ENCODE assay signal across 28 cellular contexts in genomic region chr16:50655558-50656055, GRCh38. TPM values are rescaled to one million over a fixed set of nuclear protein-coding genes. Genes with fewer than 3 reads are reported as not detected.
DNase-seq lines count a peak whose midpoint lies in the region; ATAC-seq, FAIRE-seq and TF ChIP-seq lines count a peak whose summit lies in the region.
"Had no signal": no experiment of that assay in that cellular context is flagged by ENCODE, and none has a peak within 500 bp of the region (broad histone marks: within the 10 kb centered on the region; RNA-seq: fewer than 3 reads in every experiment).

No MANE protein-coding gene starts in this region.

- H3K27me3 ChIP-seq in HepG2 (ENCODE audit: control insufficient read depth in 1 of 2, insufficient read depth in 2 of 2, low read length in 2 of 2) (peaks cover 0 to 1% of the 10 kb centered on the region in 2 experiments; a peak in 1 of 5 replicates), right lobe of liver (no peaks in the 10 kb centered on the region), neuronal stem cell (ENCODE audit: control insufficient read depth in 3 of 3, insufficient read depth in 3 of 3, low read depth in 1 of 3, low read length in 3 of 3) (no peaks in the 10 kb centered on the region)
- H3K27me3 ChIP-seq: BLaER1 treated with 17β-estradiol and CSF1 and Interleukin-3, amounts not matched to agents 10 nM and 100 nM had no signal

- CTCF ChIA-PET in HepG2 (lab: Yijun Ruan, JAX; ENCODE audit: low intra/inter-chr PET ratio, low total read pairs): no interaction called here
- CTCF ChIA-PET in activated CD4-positive, alpha-beta memory T cell treated with anti-CD3 and anti-CD28 coated beads for 36 hours (lab: Charles Lee): interaction anchor here (8.1 kb wide), 1 partner anchor 11 kb away, joined by 48 read pairs; no protein-coding TSS in a partner anchor

- H3K4me1 ChIP-seq in HepG2 (ENCODE audit: insufficient read depth, low read length): peaks cover 15% of the 10 kb centered on the region
- H3K4me1 ChIP-seq in right lobe of liver: no peaks in the 10 kb centered on the region
- peaks cover 0 to 3% of the 10 kb centered on the region in 2 donors for H3K4me1 ChIP-seq in neuronal stem cell (ENCODE audit: control insufficient read depth in 2 of 2, insufficient read depth in 1 of 2, low read depth in 1 of 2, low read length in 2 of 2)
- H3K4me1 ChIP-seq: A549 had no signal

- no peak overlapping the region for H3K4me3 ChIP-seq in HepG2 (replicated peaks in 1 of 3; ENCODE audit: insufficient read depth in 1 of 3, low read depth in 2 of 3, low read length in 3 of 3)
- no peak overlapping the region for H3K4me3 ChIP-seq in right lobe of liver
- no peak overlapping the region for H3K4me3 ChIP-seq in neuronal stem cell (ENCODE audit: low read length in 2 of 2)
- H3K4me3 ChIP-seq: A549; BLaER1 treated with 17β-estradiol and CSF1 and Interleukin-3, amounts not matched to agents 10 nM and 100 nM; GM12878 had no signal

- no peaks in the 10 kb centered on the region for H3K79me1 ChIP-seq in neuronal stem cell (ENCODE audit: low read depth, low read length)

- ATAC-seq in HepG2 (no peak), right lobe of liver (no peak)
- ATAC-seq: A549, GM12878 had no signal

- 82% methylated on average over 3 of the region's 3 CpGs for WGBS in HepG2 (ENCODE audit: low lambda C conversion rate)
- WGBS in right lobe of liver (ENCODE audit: insufficient coverage, low coverage, low lambda C conversion rate, missing lambda C conversion rate): no CpG with 5 or more reads among the region's 3 CpGs
- WGBS in neuronal stem cell (ENCODE audit: extremely low coverage in 2 of 2, insufficient read length in 2 of 2, insufficient replicate concordance in 1 of 2), 2 donors: no CpG with 5 or more reads among the region's 3 CpGs

- no peak overlapping the region for H2AK5ac ChIP-seq in neuronal stem cell (ENCODE audit: low read depth, low read length)

- no peaks in the 10 kb centered on the region for H3K9me3 ChIP-seq in HepG2 (ENCODE audit: low read length)
- no peaks in the 10 kb centered on the region for H3K9me3 ChIP-seq in right lobe of liver
- H3K9me3 ChIP-seq in neuronal stem cell (replicated peaks in 1 of 2; ENCODE audit: control insufficient read depth in 2 of 2, insufficient read depth in 1 of 2, low read depth in 1 of 2, low read length in 2 of 2): peaks cover 0 to 2% of the 10 kb centered on the region in 2 donors
- H3K9me3 ChIP-seq: A549 had no signal

- H3K4ac ChIP-seq in neuronal stem cell (ENCODE audit: low read length): no peak overlapping the region

- BruUV-seq in HepG2 (replicated peaks; lab: Mats Ljungman, UMichigan): no TSS peak

- H4K8ac ChIP-seq in neuronal stem cell (ENCODE audit: low read depth, low read length): no peak overlapping the region

- no peak overlapping the region for H3K14ac ChIP-seq in neuronal stem cell (ENCODE audit: low read length)

- H4K20me1 ChIP-seq in HepG2 (ENCODE audit: insufficient read depth, low read length): no peaks in the 10 kb centered on the region
- H4K20me1 ChIP-seq: BLaER1 treated with 17β-estradiol and CSF1 and Interleukin-3, amounts not matched to agents 10 nM and 100 nM had no signal

- H2BK15ac ChIP-seq in neuronal stem cell (ENCODE audit: low read length): no peak overlapping the region

- H4K91ac ChIP-seq in neuronal stem cell (ENCODE audit: low read depth, low read length, poor library complexity): no peak overlapping the region

- H3K4me2 ChIP-seq in HepG2 (ENCODE audit: low read depth, low read length) (no peak overlapping the region), neuronal stem cell (ENCODE audit: insufficient read depth, low read length, poor library complexity, severe bottlenecking) (no peak overlapping the region)
- H3K4me2 ChIP-seq: A549; BLaER1 treated with 17β-estradiol and CSF1 and Interleukin-3, amounts not matched to agents 10 nM and 100 nM had no signal

- no peak for TF ChIP-seq POLR2A in HepG2 (IDR thresholded peaks at IDR 0.05; ENCODE audit: insufficient read depth in 1 of 2, low read depth in 2 of 2, low read length in 2 of 2)
- no peak for TF ChIP-seq POLR2A in right lobe of liver (IDR thresholded peaks at IDR 0.05)

- POLR2A ChIA-PET in HepG2 (lab: Yijun Ruan, JAX): no interaction called here
- POLR2A ChIA-PET in activated CD4-positive, alpha-beta memory T cell treated with anti-CD3 and anti-CD28 coated beads for 36 hours (lab: Charles Lee): no interaction called here

- TF ChIP-seq RAD21 in HepG2 (CRISPR knock-in tag; IDR thresholded peaks at IDR 0.05): no peak

- H2BK120ac ChIP-seq in neuronal stem cell (ENCODE audit: low read depth, low read length): peak overlapping the region; percentile 40

- H3K27ac Mint-ChIP-seq in activated CD4-positive, alpha-beta memory T cell treated with anti-CD3 and anti-CD28 coated beads for 36 hours: no peak overlapping the region
- H3K27ac Mint-ChIP-seq: B cell; CD4-positive, alpha-beta T cell had no signal

- intact Hi-C loops in HepG2 (cut with micrococcal nuclease; ENCODE audit: unreplicated experiment) (no loop called here), right lobe of liver (cut with DNase I) (no loop called here)
- intact Hi-C loops in activated CD4-positive, alpha-beta memory T cell treated with anti-CD3 and anti-CD28 coated beads for 36 hours (cut with micrococcal nuclease): no loop called here

- DNase-seq in HepG2 (ENCODE audit: low spot score): no peak
- DNase-seq in right lobe of liver: no peak
- DNase-seq in neuronal stem cell (ENCODE audit: low spot score): no peak
- no peak for DNase-seq in activated CD4-positive, alpha-beta memory T cell treated with anti-CD3 and anti-CD28 coated beads for 36 hours
- DNase-seq in ecto neural progenitor cell (ENCODE audit: low spot score): no peak
- DNase-seq: AML-193; CD4-positive, alpha-beta T cell; CD8-positive, alpha-beta memory T cell; COR-L47; DMS 273 treated with DMSO at 0.1 percent for 48 hours; DMS153; DMS53; DMS79; DND-41; EL; GDM1 had no signal

- H3K18ac ChIP-seq in neuronal stem cell (ENCODE audit: low read length): no peak overlapping the region

- no peak overlapping the region for H3K27ac ChIP-seq in HepG2 (ENCODE audit: extremely low read length, insufficient read depth, low read length)
- H3K27ac ChIP-seq in right lobe of liver: no peak overlapping the region
- no peak overlapping the region for H3K27ac ChIP-seq in neuronal stem cell (replicated peaks; ENCODE audit: low read length)
- H3K27ac ChIP-seq: 22Rv1; A549; BLaER1 treated with 17β-estradiol and CSF1 and Interleukin-3, amounts not matched to agents 10 nM and 100 nM; C4-2B had no signal

- no peak for FAIRE-seq in HepG2 (lab: Jason Lieb, UNC)
- FAIRE-seq: A549, GM12878, GM12892, GM18507 had no signal

- H2AFZ ChIP-seq in HepG2 (ENCODE audit: low read length) (no peak overlapping the region), neuronal stem cell (ENCODE audit: low read length) (no peak overlapping the region)

- no peaks in the 10 kb centered on the region for H3K4me1 Mint-ChIP-seq in activated CD4-positive, alpha-beta memory T cell treated with anti-CD3 and anti-CD28 coated beads for 36 hours (ENCODE audit: low read depth)
- H3K4me1 Mint-ChIP-seq: B cell; CD8-positive, alpha-beta memory T cell had no signal

- no peak overlapping the region for H3K23ac ChIP-seq in neuronal stem cell (ENCODE audit: low read depth, low read length, poor library complexity)

- no peak overlapping the region for H2BK12ac ChIP-seq in neuronal stem cell (ENCODE audit: low read length)

- TF ChIP-seq EP300 in HepG2 (IDR thresholded peaks at IDR 0.05; ENCODE audit: low read depth in 2 of 2, low read length in 2 of 2) (no peak), HepG2 (CRISPR knock-in tag; IDR thresholded peaks at IDR 0.05; ENCODE audit: borderline replicate concordance) (no peak)

- no peaks in the 10 kb centered on the region for H3K9me3 Mint-ChIP-seq in activated CD4-positive, alpha-beta memory T cell treated with anti-CD3 and anti-CD28 coated beads for 36 hours
- H3K9me3 Mint-ChIP-seq: CD4-positive, alpha-beta T cell; CD8-positive, alpha-beta memory T cell had no signal

- no peaks in the 10 kb centered on the region for H3K36me3 Mint-ChIP-seq in activated CD4-positive, alpha-beta memory T cell treated with anti-CD3 and anti-CD28 coated beads for 36 hours

- H3K27me3 Mint-ChIP-seq in activated CD4-positive, alpha-beta memory T cell treated with anti-CD3 and anti-CD28 coated beads for 36 hours: no peaks in the 10 kb centered on the region
- H3K27me3 Mint-ChIP-seq: B cell; CD4-positive, alpha-beta T cell; CD8-positive, alpha-beta memory T cell had no signal

- H3K36me3 ChIP-seq in HepG2 (replicated peaks in 1 of 2; ENCODE audit: control insufficient read depth in 1 of 2, insufficient read depth in 2 of 2, low read length in 2 of 2) (no peaks in the 10 kb centered on the region), right lobe of liver (no peaks in the 10 kb centered on the region), neuronal stem cell (replicated peaks in 1 of 2; ENCODE audit: control insufficient read depth in 2 of 2, insufficient read depth in 2 of 2, low read length in 2 of 2) (no peaks in the 10 kb centered on the region)
- H3K36me3 ChIP-seq: BLaER1 treated with 17β-estradiol and CSF1 and Interleukin-3, amounts not matched to agents 10 nM and 100 nM had no signal

- no peak overlapping the region for H2BK5ac ChIP-seq in neuronal stem cell (ENCODE audit: low read length)

- no peak overlapping the region for H3K4me3 Mint-ChIP-seq in activated CD4-positive, alpha-beta memory T cell treated with anti-CD3 and anti-CD28 coated beads for 36 hours
- H3K4me3 Mint-ChIP-seq: B cell; CD4-positive, alpha-beta T cell; CD8-positive, alpha-beta memory T cell had no signal

- in situ Hi-C loops in HepG2 (cut with HindIII; ENCODE audit: extremely low pct_ligation_motif_present, low pct_unique_long_range_greater_than_20kb): no loop called here

- H3K9ac ChIP-seq in HepG2 (ENCODE audit: insufficient read depth, low read depth, low read length) (no peak overlapping the region), neuronal stem cell (ENCODE audit: low read depth, low read length, poor library complexity) (no peak overlapping the region)
- H3K9ac ChIP-seq: BLaER1 treated with 17β-estradiol and CSF1 and Interleukin-3, amounts not matched to agents 10 nM and 100 nM had no signal

- TF ChIP-seq CTCF in HepG2 (CRISPR knock-in tag; IDR thresholded peaks at IDR 0.05): no peak
- no peak for TF ChIP-seq CTCF in right lobe of liver (IDR thresholded peaks at IDR 0.05)

- no peaks in the 10 kb centered on the region for H3K79me2 ChIP-seq in HepG2 (ENCODE audit: insufficient read depth, low read length)

RNA-seq across cellular contexts. Expression of gene SNX20, which starts 25.5 kb away (rescaled TPM):
- not detected in 2 replicates for total RNA-seq in HepG2 (2016; rRNA removed; fragmentation: Illumina TruSeq; extraction: Trizol)
- total RNA-seq in HepG2 (2016; cell fraction: cytosol; rRNA removed; fragmentation: Illumina TruSeq; extraction: Trizol; ENCODE audit: low read depth): not detected in 2 replicates
- total RNA-seq in HepG2 (2016; cell fraction: insoluble cytoplasmic fraction; rRNA removed; fragmentation: Illumina TruSeq; extraction: Trizol): not detected in 2 replicates
- total RNA-seq in HepG2 (2016; cell fraction: membrane; rRNA removed; fragmentation: Illumina TruSeq; extraction: Trizol): not detected in 2 replicates
- total RNA-seq in HepG2 (2016; cell fraction: nucleus; rRNA removed; fragmentation: Illumina TruSeq; extraction: Trizol): not detected in 2 replicates
- polyA plus RNA-seq in HepG2 (2011; rRNA removed): not detected in 2 replicates
- not detected in 2 replicates for polyA plus RNA-seq in HepG2 (2011; cell fraction: cytosol; rRNA removed)
- not detected in 2 replicates for polyA plus RNA-seq in HepG2 (2011; cell fraction: nucleus; rRNA removed)
- 0.04 TPM in 1 of 2 replicates, not detected in the other for polyA plus RNA-seq in HepG2 (2012)
- polyA plus RNA-seq in HepG2 (2016; cell fraction: cytosol; fragmentation: Illumina TruSeq; extraction: Trizol; ENCODE audit: low read depth): not detected in 2 replicates
- polyA plus RNA-seq in HepG2 (2016; cell fraction: insoluble cytoplasmic fraction; fragmentation: Illumina TruSeq; extraction: Trizol; ENCODE audit: low read depth): not detected in 2 replicates
- polyA plus RNA-seq in HepG2 (2016; cell fraction: membrane; fragmentation: Illumina TruSeq; extraction: Trizol; ENCODE audit: low read depth): not detected in 2 replicates
- polyA plus RNA-seq in HepG2 (2016; cell fraction: nucleus; fragmentation: Illumina TruSeq; extraction: Trizol; ENCODE audit: insufficient read depth, low read depth): not detected in 2 replicates
- not detected in 2 replicates for polyA minus RNA-seq in HepG2 (2011; rRNA and poly(A)+ RNA removed; ENCODE audit: low replicate concordance)
- not detected in 2 replicates for polyA minus RNA-seq in HepG2 (2011; cell fraction: cytosol; rRNA and poly(A)+ RNA removed)
- polyA minus RNA-seq in HepG2 (2011; cell fraction: nucleus; rRNA and poly(A)+ RNA removed): not detected in 2 replicates
- total RNA-seq in right lobe of liver: 1 to 10 TPM in 1 of 6 experiments, under 1 TPM in 5; 0.31 to 1.9 (median 0.71) TPM
- polyA plus RNA-seq in neuronal stem cell (2013, experiment 1 of 2): not detected
- polyA plus RNA-seq in neuronal stem cell (2013, experiment 2 of 2): not detected
- total RNA-seq in activated CD4-positive, alpha-beta memory T cell treated with anti-CD3 and anti-CD28 coated beads for 36 hours: 10 to 100 TPM; 55.4 to 56.9 TPM
- total RNA-seq: A172, Daoy, G401 had no signal
- polyA plus RNA-seq: A549, BJ had no signal

RNA-seq across cellular contexts. Expression of gene NOD2, which starts 37.8 kb away (rescaled TPM):
- total RNA-seq in HepG2 (2016; rRNA removed; fragmentation: Illumina TruSeq; extraction: Trizol): 0.27 and 0.29 TPM in 2 replicates
- total RNA-seq in HepG2 (2016; cell fraction: cytosol; rRNA removed; fragmentation: Illumina TruSeq; extraction: Trizol; ENCODE audit: low read depth): 0.18 and 0.20 TPM in 2 replicates
- total RNA-seq in HepG2 (2016; cell fraction: insoluble cytoplasmic fraction; rRNA removed; fragmentation: Illumina TruSeq; extraction: Trizol): 0.09 and 0.12 TPM in 2 replicates
- total RNA-seq in HepG2 (2016; cell fraction: membrane; rRNA removed; fragmentation: Illumina TruSeq; extraction: Trizol): 0.21 TPM in 1 of 2 replicates, not detected in the other
- total RNA-seq in HepG2 (2016; cell fraction: nucleus; rRNA removed; fragmentation: Illumina TruSeq; extraction: Trizol): 0.22 and 0.38 TPM in 2 replicates
- polyA plus RNA-seq in HepG2 (2011; rRNA removed): 0.76 and 0.81 TPM in 2 replicates
- polyA plus RNA-seq in HepG2 (2011; cell fraction: cytosol; rRNA removed): 0.36 and 0.68 TPM in 2 replicates
- polyA plus RNA-seq in HepG2 (2011; cell fraction: nucleus; rRNA removed): 1.9 and 2.3 TPM in 2 replicates
- 0.19 and 0.29 TPM in 2 replicates for polyA plus RNA-seq in HepG2 (2012)
- polyA plus RNA-seq in HepG2 (2016; cell fraction: cytosol; fragmentation: Illumina TruSeq; extraction: Trizol; ENCODE audit: low read depth): 0.02 and 0.03 TPM in 2 replicates
- polyA plus RNA-seq in HepG2 (2016; cell fraction: insoluble cytoplasmic fraction; fragmentation: Illumina TruSeq; extraction: Trizol; ENCODE audit: low read depth): not detected in 2 replicates
- not detected in 2 replicates for polyA plus RNA-seq in HepG2 (2016; cell fraction: membrane; fragmentation: Illumina TruSeq; extraction: Trizol; ENCODE audit: low read depth)
- 0.17 and 0.37 TPM in 2 replicates for polyA plus RNA-seq in HepG2 (2016; cell fraction: nucleus; fragmentation: Illumina TruSeq; extraction: Trizol; ENCODE audit: insufficient read depth, low read depth)
- polyA minus RNA-seq in HepG2 (2011; rRNA and poly(A)+ RNA removed; ENCODE audit: low replicate concordance): 4.8 TPM in 1 of 2 replicates, not detected in the other
- polyA minus RNA-seq in HepG2 (2011; cell fraction: cytosol; rRNA and poly(A)+ RNA removed): 0.49 and 1.1 TPM in 2 replicates
- 2.1 and 2.3 TPM in 2 replicates for polyA minus RNA-seq in HepG2 (2011; cell fraction: nucleus; rRNA and poly(A)+ RNA removed)
- 1 to 10 TPM in 4 of 6 experiments, under 1 TPM in 2; 0.74 to 6.0 (median 1.4) TPM for total RNA-seq in right lobe of liver
- polyA plus RNA-seq in neuronal stem cell (2013, experiment 1 of 2): 0.14 TPM
- 0.06 TPM for polyA plus RNA-seq in neuronal stem cell (2013, experiment 2 of 2)
- total RNA-seq in activated CD4-positive, alpha-beta memory T cell treated with anti-CD3 and anti-CD28 coated beads for 36 hours: 10 to 100 TPM; 17.9 to 18.7 TPM
- total RNA-seq: A172, G401 had no signal
- polyA plus RNA-seq: A549, BJ had no signal

Comparison
In these comparisons a context has a peak if more than half of its experiments do, and no peak if none do; other contexts are left out.
1. RNA of gene SNX20, which starts 25.5 kb away (total RNA-seq): 55.4 to 56.9 TPM in activated CD4-positive, alpha-beta memory T cell treated with anti-CD3 and anti-CD28 coated beads for 36 hours; 0.31 to 1.9 TPM in right lobe of liver and not detected in HepG2; every median in the first group is over 10 times any median in the second.